ENCODE assay signal across 24 cellular contexts in the genomic region with DNA sequence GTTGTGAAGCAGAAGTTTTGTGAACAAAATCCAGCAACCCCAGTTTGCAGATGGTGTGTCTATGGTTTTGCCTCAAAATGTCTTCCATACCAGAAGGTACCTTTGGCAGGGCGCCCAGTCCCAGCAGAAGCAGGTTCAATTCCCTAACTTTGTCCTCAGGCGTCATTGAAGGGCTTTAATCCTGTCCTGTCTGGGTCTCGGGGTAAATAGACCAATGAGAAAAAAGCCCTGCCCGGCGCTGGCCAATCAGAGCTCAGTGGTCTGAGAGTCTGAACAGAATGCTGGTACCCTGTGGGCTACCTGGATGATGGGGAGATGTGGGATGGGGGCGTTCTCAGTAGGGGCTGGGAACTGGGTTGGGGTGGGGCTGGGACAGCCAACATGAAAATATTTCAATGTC. TPM values are rescaled to one million over a fixed set of nuclear protein-coding genes. Genes with fewer than 3 reads are reported as not detected.
DNase-seq lines count a peak whose midpoint lies in the region; TF ChIP-seq lines count a peak whose summit lies in the region.
"Had no signal": no experiment of that assay in that cellular context is flagged by ENCODE, and none has a peak within 500 bp of the region (broad histone marks: within the 10 kb centered on the region; RNA-seq: fewer than 3 reads in every experiment).

No MANE protein-coding gene starts in this region.

- no peak overlapping the region for H2BK5ac ChIP-seq in trophoblast cell (ENCODE audit: low read depth, low read length, poor library complexity)

- no peaks in the 10 kb centered on the region for H3K27me3 ChIP-seq in GM23248 (replicated peaks; ENCODE audit: insufficient read depth)
- H3K27me3 ChIP-seq in trophoblast cell (ENCODE audit: insufficient read depth, low read length) = peaks cover 10% of the 10 kb centered on the region

- H3K9me3 ChIP-seq in GM23248 (ENCODE audit: low read depth) (no peaks in the 10 kb centered on the region), trophoblast cell (ENCODE audit: insufficient read depth, low read depth, low read length) (peaks cover 2% of the 10 kb centered on the region)
- H3K9me3 ChIP-seq: esophagus squamous epithelium, prostate gland, tibial artery had no signal

- H4K12ac ChIP-seq in trophoblast cell (ENCODE audit: low read depth, low read length) = no peak overlapping the region

- H3K36me3 ChIP-seq in GM23248 (ENCODE audit: low read depth) (no peaks in the 10 kb centered on the region), trophoblast cell (ENCODE audit: control insufficient read depth in 1 of 2, insufficient read depth in 2 of 2, low read length in 2 of 2) (no peaks in the 10 kb centered on the region)
- H3K36me3 ChIP-seq: esophagus squamous epithelium, prostate gland, tibial artery had no signal

- no peaks in the 10 kb centered on the region for H3K27me3 Mint-ChIP-seq in chondrocyte (ENCODE audit: low read depth)
- peaks cover 5% of the 10 kb centered on the region for H3K27me3 Mint-ChIP-seq in activated CD4-positive, alpha-beta memory T cell treated with anti-CD3 and anti-CD28 coated beads for 36 hours
- H3K27me3 Mint-ChIP-seq in activated CD4-positive, alpha-beta T cell treated with anti-CD3 and anti-CD28 coated beads, Interleukin-2, amount 10 ng/mL, durations not matched to agents 7 days and 5 days = peaks cover 16% of the 10 kb centered on the region

- H2BK120ac ChIP-seq in trophoblast cell (ENCODE audit: insufficient read depth, low read length, poor library complexity) = no peak overlapping the region

- H3K4ac ChIP-seq in trophoblast cell (ENCODE audit: low read depth, low read length) = no peak overlapping the region

- H4K20me1 ChIP-seq in GM23248 (ENCODE audit: insufficient read depth) = no peaks in the 10 kb centered on the region

- no peaks in the 10 kb centered on the region for H3K9me3 Mint-ChIP-seq in chondrocyte (ENCODE audit: low read depth)
- H3K9me3 Mint-ChIP-seq in activated CD4-positive, alpha-beta memory T cell treated with anti-CD3 and anti-CD28 coated beads for 36 hours = no peaks in the 10 kb centered on the region
- no peaks in the 10 kb centered on the region for H3K9me3 Mint-ChIP-seq in activated CD4-positive, alpha-beta T cell treated with anti-CD3 and anti-CD28 coated beads, Interleukin-2, amount 10 ng/mL, durations not matched to agents 7 days and 5 days
- H3K9me3 Mint-ChIP-seq: nephron had no signal

- H3K4me1 ChIP-seq in GM23248 (ENCODE audit: insufficient read depth) = peaks cover 39% of the 10 kb centered on the region
- peaks cover 13 to 18% of the 10 kb centered on the region in 2 experiments for H3K4me1 ChIP-seq in trophoblast cell (ENCODE audit: control insufficient read depth in 1 of 2, insufficient read depth in 2 of 2, low read length in 2 of 2)
- H3K4me1 ChIP-seq: prostate gland had no signal

- H2AFZ ChIP-seq in GM23248 (no peak overlapping the region), trophoblast cell (ENCODE audit: insufficient read depth, low read length, poor library complexity) (no peak overlapping the region)

- intact Hi-C loops in activated CD4-positive, alpha-beta memory T cell treated with anti-CD3 and anti-CD28 coated beads for 36 hours (cut with micrococcal nuclease) = loop anchor here (10.0 kb wide), 2 partner anchors 348 to 418 kb away; no protein-coding TSS in a partner anchor

- POLR2A ChIA-PET in activated CD4-positive, alpha-beta memory T cell treated with anti-CD3 and anti-CD28 coated beads for 36 hours (lab: Charles Lee) = interaction anchor here (0.8 kb wide), 1 partner anchor 137 kb away, joined by 3 read pairs; the partner anchor contains the start of gene CDK9
- POLR2A ChIA-PET in activated CD4-positive, alpha-beta T cell treated with anti-CD3 and anti-CD28 coated beads, Interleukin-2, amount 10 ng/mL, durations not matched to agents 7 days and 5 days (lab: Charles Lee) = no interaction called here

- H3K18ac ChIP-seq in trophoblast cell (ENCODE audit: low read length) = no peak overlapping the region

- no peak overlapping the region for H2AK5ac ChIP-seq in trophoblast cell (ENCODE audit: low read length)

- H3K79me1 ChIP-seq in trophoblast cell (ENCODE audit: low read length) = peaks cover 5% of the 10 kb centered on the region

- H3K79me2 ChIP-seq in GM23248 (ENCODE audit: insufficient read depth) (no peaks in the 10 kb centered on the region), trophoblast cell (ENCODE audit: control insufficient read depth, insufficient read depth, low read length, poor library complexity) (no peaks in the 10 kb centered on the region)

- H3K4me3 ChIP-seq in GM23248 = no peak overlapping the region
- no peak overlapping the region for H3K4me3 ChIP-seq in trophoblast cell (ENCODE audit: low read depth, low read length)
- H3K4me3 ChIP-seq: esophagus squamous epithelium, prostate gland, tibial artery had no signal

- H3K23ac ChIP-seq in trophoblast cell (ENCODE audit: low read length) = no peak overlapping the region

- H3K4me2 ChIP-seq in GM23248 (ENCODE audit: unreplicated experiment) (peak overlapping the region; percentile 6), trophoblast cell (ENCODE audit: low read length) (no peak overlapping the region)

- peaks cover 1% of the 10 kb centered on the region for H3K36me3 Mint-ChIP-seq in chondrocyte (ENCODE audit: low read depth)
- no peaks in the 10 kb centered on the region for H3K36me3 Mint-ChIP-seq in activated CD4-positive, alpha-beta memory T cell treated with anti-CD3 and anti-CD28 coated beads for 36 hours
- H3K36me3 Mint-ChIP-seq in activated CD4-positive, alpha-beta T cell treated with anti-CD3 and anti-CD28 coated beads, Interleukin-2, amount 10 ng/mL, durations not matched to agents 7 days and 5 days (ENCODE audit: low read depth) = no peaks in the 10 kb centered on the region
- H3K36me3 Mint-ChIP-seq: activated CD8-positive, alpha-beta memory T cell treated with anti-CD3 and anti-CD28 coated beads, Interleukin-2, amount 10 ng/mL, durations not matched to agents 7 days and 5 days; activated naive CD8-positive, alpha-beta T cell had no signal

- H3K9ac ChIP-seq in GM23248 (peak overlapping the region; percentile 73), trophoblast cell (ENCODE audit: low read length) (no peak overlapping the region)

- in situ Hi-C loops in GM23248 (cut with MboI) = no loop called here
- in situ Hi-C loops in GM13976 (cut with MboI; ENCODE audit: low sequenced_read_pairs, unreplicated experiment) = no loop called here

- no peak overlapping the region for H3K14ac ChIP-seq in trophoblast cell (ENCODE audit: low read length)

- H3K4me3 Mint-ChIP-seq in chondrocyte (ENCODE audit: unreplicated experiment) = no peak overlapping the region
- H3K4me3 Mint-ChIP-seq in activated CD4-positive, alpha-beta memory T cell treated with anti-CD3 and anti-CD28 coated beads for 36 hours = no peak overlapping the region
- no peak overlapping the region for H3K4me3 Mint-ChIP-seq in activated CD4-positive, alpha-beta T cell treated with anti-CD3 and anti-CD28 coated beads, Interleukin-2, amount 10 ng/mL, durations not matched to agents 7 days and 5 days
- H3K4me3 Mint-ChIP-seq: activated CD4-positive, alpha-beta T cell treated with anti-CD3 and anti-CD28 coated beads for 36 hours; activated CD8-positive, alpha-beta memory T cell treated with anti-CD3 and anti-CD28 coated beads, Interleukin-2, amount 10 ng/mL, durations not matched to agents 7 days and 5 days; activated naive CD8-positive, alpha-beta T cell; nephron had no signal

- CTCF ChIA-PET in activated CD4-positive, alpha-beta memory T cell treated with anti-CD3 and anti-CD28 coated beads for 36 hours (lab: Charles Lee) = interaction anchor here (0.7 to 5.4 kb wide), 10 partner anchors 9 to 189 kb away, joined by 3 to 57 read pairs (median 8); partner anchors contain the start of gene TOR2A
- CTCF ChIA-PET in activated CD4-positive, alpha-beta T cell treated with anti-CD3 and anti-CD28 coated beads, Interleukin-2, amount 10 ng/mL, durations not matched to agents 7 days and 5 days (lab: Charles Lee) = interaction anchor here (0.9 to 3.6 kb wide), 5 partner anchors 10 to 188 kb away, joined by 3 to 17 read pairs (median 4); partner anchors contain the start of genes CDK9 and TOR2A

- H3K27ac Mint-ChIP-seq in chondrocyte (ENCODE audit: unreplicated experiment) = peak overlapping the region; percentile 14
- no peak overlapping the region for H3K27ac Mint-ChIP-seq in activated CD4-positive, alpha-beta memory T cell treated with anti-CD3 and anti-CD28 coated beads for 36 hours
- H3K27ac Mint-ChIP-seq in activated CD4-positive, alpha-beta T cell treated with anti-CD3 and anti-CD28 coated beads, Interleukin-2, amount 10 ng/mL, durations not matched to agents 7 days and 5 days = no peak overlapping the region
- H3K27ac Mint-ChIP-seq: activated CD4-positive, alpha-beta T cell treated with anti-CD3 and anti-CD28 coated beads for 36 hours; activated CD8-positive, alpha-beta memory T cell treated with anti-CD3 and anti-CD28 coated beads, Interleukin-2, amount 10 ng/mL, durations not matched to agents 7 days and 5 days; activated naive CD8-positive, alpha-beta T cell; nephron had no signal

- no peak overlapping the region for H4K8ac ChIP-seq in trophoblast cell (ENCODE audit: low read depth, low read length)

- no peak overlapping the region for H2BK12ac ChIP-seq in trophoblast cell (ENCODE audit: low read length)

- no peak for DNase-seq in GM23248
- DNase-seq in NCI-H2171 (lab: John Stamatoyannopoulos, UW) = peak; percentile 49
- no peak for DNase-seq in chondrocyte (ENCODE audit: low spot score)
- DNase-seq in trophoblast cell = peak; percentile 98 to 99
- no peak for DNase-seq in activated CD4-positive, alpha-beta memory T cell treated with anti-CD3 and anti-CD28 coated beads for 36 hours
- no peak for DNase-seq in activated CD4-positive, alpha-beta T cell treated with anti-CD3 and anti-CD28 coated beads, Interleukin-2, amount 10 ng/mL, durations not matched to agents 7 days and 5 days
- no peak for DNase-seq in GM13976 (ENCODE audit: low spot score)
- DNase-seq: activated CD4-positive, alpha-beta T cell treated with anti-CD3 and anti-CD28 coated beads for 36 hours; activated CD8-positive, alpha-beta memory T cell treated with anti-CD3 and anti-CD28 coated beads, Interleukin-2, amount 10 ng/mL, durations not matched to agents 7 days and 5 days; COR-L47; effector CD8-positive, alpha-beta T cell; esophagus squamous epithelium; glutamatergic neuron; midbrain; MM.1S; NCI-H187 treated with DMSO at 0.1 percent for 48 hours; small intestine; stimulated activated CD4-positive, alpha-beta T cell treated with anti-CD3 and anti-CD28 coated beads, Interleukin-2, amount 100 ng/mL, for 48 hours; stimulated activated naive CD8-positive, alpha-beta T cell treated with anti-CD3 and anti-CD28 coated beads, Interleukin-15, Interleukin-2, amounts not matched to agents 100 U/mL and 50 U/mL, for 24 hours; tibial artery had no signal

- 65 to 66% methylated on average over 6 of the region's 6 CpGs for WGBS in GM23248 (ENCODE audit: low coverage in 1 of 2, low lambda C conversion rate in 2 of 2, missing lambda C conversion rate in 2 of 2), 2 experiments
- no CpG with 5 or more reads among the region's 6 CpGs for WGBS in trophoblast cell (ENCODE audit: extremely low coverage, insufficient coverage, insufficient read length)

- H3F3A ChIP-seq in GM23248 (ENCODE audit: insufficient read depth) = peaks cover 34% of the 10 kb centered on the region

- H3K4me1 Mint-ChIP-seq in chondrocyte (ENCODE audit: low read depth) = peaks cover 26% of the 10 kb centered on the region
- H3K4me1 Mint-ChIP-seq in activated CD4-positive, alpha-beta memory T cell treated with anti-CD3 and anti-CD28 coated beads for 36 hours (ENCODE audit: low read depth) = peaks cover 25% of the 10 kb centered on the region
- H3K4me1 Mint-ChIP-seq in activated CD4-positive, alpha-beta T cell treated with anti-CD3 and anti-CD28 coated beads, Interleukin-2, amount 10 ng/mL, durations not matched to agents 7 days and 5 days = peaks cover 34% of the 10 kb centered on the region

- H3K9me2 ChIP-seq in GM23248 (ENCODE audit: insufficient read depth) = no peaks in the 10 kb centered on the region

- no peak overlapping the region for H4K91ac ChIP-seq in trophoblast cell (ENCODE audit: low read depth, low read length)

- peak overlapping the region; percentile 96 for H3K27ac ChIP-seq in GM23248
- H3K27ac ChIP-seq in trophoblast cell (ENCODE audit: low read depth, low read length) = no peak overlapping the region
- H3K27ac ChIP-seq: esophagus squamous epithelium, HL-60, prostate gland, tibial artery had no signal

- TF ChIP-seq CTCF in chondrocyte (IDR thresholded peaks at IDR 0.05) (no peak), GM13976 (IDR thresholded peaks at IDR 0.05; ENCODE audit: borderline replicate concordance, control extremely low read depth, extremely low read depth, insufficient read depth, missing control alignments) (no peak)

RNA-seq across cellular contexts. Expression of gene ST6GALNAC4, which starts 6.2 kb away (rescaled TPM):
- total RNA-seq in GM23248 (2014; rRNA removed; shearing (Covaris generic)) = 45.5 and 61.0 TPM in 2 replicates
- polyA plus RNA-seq in GM23248 (2016; fragmentation: Nextera tagmentation; extraction: Ambion mirVana) = 33.7 and 40.1 TPM in 2 replicates
- total RNA-seq in chondrocyte = 22.2 to 25.5 TPM (median 24.4 TPM) in 3 replicates
- polyA plus RNA-seq in trophoblast cell (2013) = 5.3 and 5.4 TPM in 2 replicates
- 10 to 100 TPM; 21.2 to 23.5 TPM for total RNA-seq in activated CD4-positive, alpha-beta memory T cell treated with anti-CD3 and anti-CD28 coated beads for 36 hours
- 10 to 100 TPM; 16.8 to 22.4 TPM for total RNA-seq in activated CD4-positive, alpha-beta T cell treated with anti-CD3 and anti-CD28 coated beads, Interleukin-2, amount 10 ng/mL, durations not matched to agents 7 days and 5 days

RNA-seq across cellular contexts. Expression of gene PIP5KL1, which starts 7.5 kb away (rescaled TPM):
- 5.5 and 16.6 TPM in 2 replicates for total RNA-seq in GM23248 (2014; rRNA removed; shearing (Covaris generic))
- 8.8 and 9.4 TPM in 2 replicates for polyA plus RNA-seq in GM23248 (2016; fragmentation: Nextera tagmentation; extraction: Ambion mirVana)
- 1.4 to 4.3 TPM (median 2.7 TPM) in 3 replicates for total RNA-seq in chondrocyte
- polyA plus RNA-seq in trophoblast cell (2013) = 2.9 and 3.3 TPM in 2 replicates
- 1 to 10 TPM in 1 of 2 experiments, under 1 TPM in 1; 0.94 to 2.9 TPM for total RNA-seq in activated CD4-positive, alpha-beta memory T cell treated with anti-CD3 and anti-CD28 coated beads for 36 hours
- 1 to 10 TPM; 2.5 to 4.1 TPM for total RNA-seq in activated CD4-positive, alpha-beta T cell treated with anti-CD3 and anti-CD28 coated beads, Interleukin-2, amount 10 ng/mL, durations not matched to agents 7 days and 5 days

RNA-seq across cellular contexts. Expression of gene DPM2, which starts 14.6 kb away (rescaled TPM):
- total RNA-seq in GM23248 (2014; rRNA removed; shearing (Covaris generic)) = 27.0 and 33.3 TPM in 2 replicates
- polyA plus RNA-seq in GM23248 (2016; fragmentation: Nextera tagmentation; extraction: Ambion mirVana) = 62.8 and 66.5 TPM in 2 replicates
- total RNA-seq in chondrocyte = 26.3 to 28.9 TPM (median 27.8 TPM) in 3 replicates
- polyA plus RNA-seq in trophoblast cell (2013) = 27.7 and 31.0 TPM in 2 replicates
- 10 to 100 TPM; 41.5 to 42.0 TPM for total RNA-seq in activated CD4-positive, alpha-beta memory T cell treated with anti-CD3 and anti-CD28 coated beads for 36 hours
- 10 to 100 TPM; 79.9 to 80.4 TPM for total RNA-seq in activated CD4-positive, alpha-beta T cell treated with anti-CD3 and anti-CD28 coated beads, Interleukin-2, amount 10 ng/mL, durations not matched to agents 7 days and 5 days

RNA-seq across cellular contexts. Expression of gene ST6GALNAC6, which starts 23.6 kb away (rescaled TPM):
- total RNA-seq in GM23248 (2014; rRNA removed; shearing (Covaris generic)) = 78.8 and 88.0 TPM in 2 replicates
- polyA plus RNA-seq in GM23248 (2016; fragmentation: Nextera tagmentation; extraction: Ambion mirVana) = 81.1 and 82.0 TPM in 2 replicates
- 45.5 to 54.3 TPM (median 47.5 TPM) in 3 replicates for total RNA-seq in chondrocyte
- 9.1 and 10.5 TPM in 2 replicates for polyA plus RNA-seq in trophoblast cell (2013)
- 10 to 100 TPM; 50.1 to 53.8 TPM for total RNA-seq in activated CD4-positive, alpha-beta memory T cell treated with anti-CD3 and anti-CD28 coated beads for 36 hours
- 100 to 1,000 TPM; 100 to 122 TPM for total RNA-seq in activated CD4-positive, alpha-beta T cell treated with anti-CD3 and anti-CD28 coated beads, Interleukin-2, amount 10 ng/mL, durations not matched to agents 7 days and 5 days

RNA-seq across cellular contexts. Expression of gene AK1, which starts 45.6 kb away (rescaled TPM):
- total RNA-seq in GM23248 (2014; rRNA removed; shearing (Covaris generic)) = 51.8 and 52.9 TPM in 2 replicates
- polyA plus RNA-seq in GM23248 (2016; fragmentation: Nextera tagmentation; extraction: Ambion mirVana) = 157 and 159 TPM in 2 replicates
- total RNA-seq in chondrocyte = 75.3 to 83.8 TPM (median 77.2 TPM) in 3 replicates
- polyA plus RNA-seq in trophoblast cell (2013) = 33.2 and 34.2 TPM in 2 replicates
- 10 to 100 TPM; 27.7 to 28.5 TPM for total RNA-seq in activated CD4-positive, alpha-beta memory T cell treated with anti-CD3 and anti-CD28 coated beads for 36 hours
- 10 to 100 TPM; 53.7 to 62.3 TPM for total RNA-seq in activated CD4-positive, alpha-beta T cell treated with anti-CD3 and anti-CD28 coated beads, Interleukin-2, amount 10 ng/mL, durations not matched to agents 7 days and 5 days

Comparison
In these comparisons a context has a peak if more than half of its experiments do, and no peak if none do; other contexts are left out.
1. DNase-seq: peak in NCI-H2171 (single experiment) and trophoblast cell (2 of 2); none in GM23248 (single experiment), chondrocyte (single experiment), activated CD4-positive, alpha-beta memory T cell treated with anti-CD3 and anti-CD28 coated beads for 36 hours (single experiment), activated CD4-positive, alpha-beta T cell treated with anti-CD3 and anti-CD28 coated beads, Interleukin-2, amount 10 ng/mL, durations not matched to agents 7 days and 5 days (single experiment) and GM13976 (single experiment).